ENCODE assay signal across 11 cellular contexts in genomic region chr3:138687236-138687635, GRCh38.
DNase-seq lines count a peak whose midpoint lies in the region; ATAC-seq, FAIRE-seq and TF ChIP-seq lines count a peak whose summit lies in the region.
"Had no signal": no experiment of that assay in that cellular context is flagged by ENCODE, and none has a peak within 500 bp of the region (broad histone marks: within the 10 kb centered on the region; RNA-seq: fewer than 3 reads in every experiment).

No MANE protein-coding gene starts in this region.

- H3K4me1 ChIP-seq in HepG2 (ENCODE audit: insufficient read depth, low read length) (peaks cover 40% of the 10 kb centered on the region), right lobe of liver (peaks cover 0 to 18% (median 6%) of the 10 kb centered on the region in 4 donors), Peyer's patch (no peaks in the 10 kb centered on the region), neural progenitor cell (no peaks in the 10 kb centered on the region)
- H3K4me1 ChIP-seq: esophagus squamous epithelium had no signal

- TF ChIP-seq CTCF in HepG2 (CRISPR knock-in tag; IDR thresholded peaks at IDR 0.05), result no peak
- TF ChIP-seq CTCF in right lobe of liver (IDR thresholded peaks at IDR 0.05), result no peak
- TF ChIP-seq CTCF in Peyer's patch (IDR thresholded peaks at IDR 0.05), result no peak
- no peak for TF ChIP-seq CTCF in neural progenitor cell (IDR thresholded peaks at IDR 0.05)

- no peak for TF ChIP-seq RAD21 in HepG2 (CRISPR knock-in tag; IDR thresholded peaks at IDR 0.05)

- no peak overlapping the region for H3K4me3 ChIP-seq in HepG2 (replicated peaks in 1 of 3; ENCODE audit: insufficient read depth in 1 of 3, low read depth in 2 of 3, low read length in 3 of 3)
- no peak overlapping the region for H3K4me3 ChIP-seq in right lobe of liver
- no peak overlapping the region for H3K4me3 ChIP-seq in Peyer's patch
- H3K4me3 ChIP-seq in neural progenitor cell, result no peak overlapping the region
- H3K4me3 ChIP-seq: esophagus squamous epithelium had no signal

- no peak for TF ChIP-seq POLR2A in HepG2 (IDR thresholded peaks at IDR 0.05; ENCODE audit: insufficient read depth in 1 of 2, low read depth in 2 of 2, low read length in 2 of 2)
- no peak for TF ChIP-seq POLR2A in right lobe of liver (IDR thresholded peaks at IDR 0.05)
- TF ChIP-seq POLR2A in Peyer's patch (IDR thresholded peaks at IDR 0.05), result no peak

- H3K9me3 Mint-ChIP-seq in activated naive CD8-positive, alpha-beta T cell treated with anti-CD3 and anti-CD28 coated beads for 36 hours, result no peaks in the 10 kb centered on the region
- no peaks in the 10 kb centered on the region for H3K9me3 Mint-ChIP-seq in neural progenitor cell

- H3F3A ChIP-seq in neural progenitor cell (ENCODE audit: low read depth), result no peaks in the 10 kb centered on the region

- CTCF ChIA-PET in HepG2 (lab: Yijun Ruan, JAX; ENCODE audit: low intra/inter-chr PET ratio, low total read pairs), result no interaction called here

- H3K36me3 ChIP-seq in HepG2 (replicated peaks in 1 of 2; ENCODE audit: control insufficient read depth in 1 of 2, insufficient read depth in 2 of 2, low read length in 2 of 2) (peaks cover 2 to 29% of the 10 kb centered on the region in 2 experiments; a peak in 3 of 5 replicates), right lobe of liver (peaks cover 0 to 4% (median 0%) of the 10 kb centered on the region in 4 donors), Peyer's patch (peaks cover 0 to 12% (median 0%) of the 10 kb centered on the region in 3 donors), neural progenitor cell (peaks cover 11% of the 10 kb centered on the region)

- H3K9me3 ChIP-seq in HepG2 (ENCODE audit: low read length) (no peaks in the 10 kb centered on the region), right lobe of liver (no peaks in the 10 kb centered on the region), Peyer's patch (no peaks in the 10 kb centered on the region), neural progenitor cell (ENCODE audit: low read depth) (no peaks in the 10 kb centered on the region)
- H3K9me3 ChIP-seq: esophagus squamous epithelium had no signal

- H3K27ac ChIP-seq in HepG2 (ENCODE audit: extremely low read length, insufficient read depth, low read length), result peak overlapping the region; percentile 24
- no peak overlapping the region for H3K27ac ChIP-seq in right lobe of liver
- H3K27ac ChIP-seq in Peyer's patch, result no peak overlapping the region
- no peak overlapping the region for H3K27ac ChIP-seq in neural progenitor cell
- H3K27ac ChIP-seq: esophagus squamous epithelium had no signal

- peak overlapping the region; percentile 14 for H3K4me2 ChIP-seq in HepG2 (ENCODE audit: low read depth, low read length)
- no peak overlapping the region for H3K4me2 ChIP-seq in neural progenitor cell

- H3K4me1 Mint-ChIP-seq in activated naive CD8-positive, alpha-beta T cell treated with anti-CD3 and anti-CD28 coated beads for 36 hours, result peaks cover 10% of the 10 kb centered on the region
- no peaks in the 10 kb centered on the region for H3K4me1 Mint-ChIP-seq in neural progenitor cell

- FAIRE-seq in HepG2 (lab: Jason Lieb, UNC), result no peak

- H3K27me3 ChIP-seq in HepG2 (ENCODE audit: control insufficient read depth in 1 of 2, insufficient read depth in 2 of 2, low read length in 2 of 2) (no peaks in the 10 kb centered on the region), right lobe of liver (no peaks in the 10 kb centered on the region), Peyer's patch (no peaks in the 10 kb centered on the region), neural progenitor cell (no peaks in the 10 kb centered on the region)
- H3K27me3 ChIP-seq: esophagus squamous epithelium had no signal

- no peak for ATAC-seq in HepG2
- ATAC-seq in right lobe of liver, result no peak
- peak; percentile 10 for ATAC-seq in HG03064 (IDR thresholded peaks at IDR 0.05; ENCODE audit: low read depth, unreplicated experiment)
- ATAC-seq: sciatic nerve had no signal

- TF ChIP-seq EP300 in HepG2 (IDR thresholded peaks at IDR 0.05; ENCODE audit: low read depth in 2 of 2, low read length in 2 of 2) (no peak), HepG2 (CRISPR knock-in tag; IDR thresholded peaks at IDR 0.05; ENCODE audit: borderline replicate concordance) (no peak)

- no peak overlapping the region for H3K4me3 Mint-ChIP-seq in activated naive CD8-positive, alpha-beta T cell treated with anti-CD3 and anti-CD28 coated beads for 36 hours
- no peak overlapping the region for H3K4me3 Mint-ChIP-seq in neural progenitor cell

- WGBS in HepG2 (ENCODE audit: low lambda C conversion rate), result 88% methylated on average over 1 of the region's 1 CpG
- 90% methylated on average over 1 of the region's 1 CpG for WGBS in right lobe of liver (ENCODE audit: insufficient coverage, low coverage, low lambda C conversion rate, missing lambda C conversion rate)

- BruUV-seq in HepG2 (replicated peaks; lab: Mats Ljungman, UMichigan), result no TSS peak

- DNase-seq in HepG2 (ENCODE audit: low spot score), result no peak
- no peak for DNase-seq in right lobe of liver
- DNase-seq in activated naive CD8-positive, alpha-beta T cell treated with anti-CD3 and anti-CD28 coated beads for 36 hours, result no peak
- no peak for DNase-seq in Peyer's patch
- DNase-seq in neural progenitor cell (ENCODE audit: low spot score), result no peak
- no peak for DNase-seq in midbrain (lab: John Stamatoyannopoulos, UW)
- no peak for DNase-seq in Ammon's horn (ENCODE audit: low spot score)
- DNase-seq: activated CD4-positive, alpha-beta T cell treated with anti-CD3 and anti-CD28 coated beads, Interleukin-2, amount 50 U/mL, for 1 hour; esophagus squamous epithelium had no signal

- no peaks in the 10 kb centered on the region for H3K27me3 Mint-ChIP-seq in activated naive CD8-positive, alpha-beta T cell treated with anti-CD3 and anti-CD28 coated beads for 36 hours
- no peaks in the 10 kb centered on the region for H3K27me3 Mint-ChIP-seq in neural progenitor cell (ENCODE audit: insufficient read depth, low read depth)

- in situ Hi-C loops in HepG2 (cut with HindIII; ENCODE audit: extremely low pct_ligation_motif_present, low pct_unique_long_range_greater_than_20kb), result loop anchor here (10.0 to 25.0 kb wide), 2 partner anchors 92 to 675 kb away; partner anchors contain the start of gene CEP70

- POLR2A ChIA-PET in HepG2 (lab: Yijun Ruan, JAX), result interaction anchor here (0.8 to 1.7 kb wide), 3 partner anchors 13 to 176 kb away, joined by 3 to 5 read pairs (median 3); no protein-coding TSS in a partner anchor

- intact Hi-C loops in HepG2 (cut with micrococcal nuclease; ENCODE audit: unreplicated experiment), result loop anchor here (5.0 kb wide), 1 partner anchor 95 kb away; the partner anchor contains the start of gene CEP70
- intact Hi-C loops in right lobe of liver (cut with DNase I), result loop anchor here in 1 of 2 donors (5.0 kb wide), 1 partner anchor 230 kb away; no protein-coding TSS in a partner anchor

- H3K9ac ChIP-seq in HepG2 (ENCODE audit: insufficient read depth, low read depth, low read length), result no peak overlapping the region
- no peak overlapping the region for H3K9ac ChIP-seq in neural progenitor cell

- H3K36me3 Mint-ChIP-seq in activated naive CD8-positive, alpha-beta T cell treated with anti-CD3 and anti-CD28 coated beads for 36 hours, result peaks cover 13% of the 10 kb centered on the region
- H3K36me3 Mint-ChIP-seq in neural progenitor cell, result peaks cover 3% of the 10 kb centered on the region

- peaks cover 4% of the 10 kb centered on the region; the same call in 1 of the 2 replicates for H4K20me1 ChIP-seq in HepG2 (ENCODE audit: insufficient read depth, low read length)
- no peaks in the 10 kb centered on the region for H4K20me1 ChIP-seq in neural progenitor cell (ENCODE audit: low read depth)

- no peak overlapping the region for H2AFZ ChIP-seq in HepG2 (ENCODE audit: low read length)
- no peak overlapping the region for H2AFZ ChIP-seq in neural progenitor cell (replicated peaks)

- H3K27ac Mint-ChIP-seq in activated naive CD8-positive, alpha-beta T cell treated with anti-CD3 and anti-CD28 coated beads for 36 hours, result peak overlapping the region; percentile 66
- no peak overlapping the region for H3K27ac Mint-ChIP-seq in neural progenitor cell

- no peaks in the 10 kb centered on the region for H3K79me2 ChIP-seq in HepG2 (ENCODE audit: insufficient read depth, low read length)
- H3K79me2 ChIP-seq in neural progenitor cell (ENCODE audit: low read depth), result no peaks in the 10 kb centered on the region

TF ChIP-seq in HepG2, 621 proteins besides CTCF, POLR2A, EP300 and RAD21 (continues in another document):
- no peak for TF ChIP-seq ZFP36L2 (CRISPR knock-in tag; IDR thresholded peaks at IDR 0.05)
- TF ChIP-seq MAFF (IDR thresholded peaks at IDR 0.05; ENCODE audit: low read depth, low read length), result no peak
- no peak for TF ChIP-seq SRSF9 (IDR thresholded peaks at IDR 0.05; ENCODE audit: borderline replicate concordance, insufficient read depth, low read depth, low read length, poor library complexity, severe bottlenecking)
- TF ChIP-seq DMAP1 (CRISPR knock-in tag; IDR thresholded peaks at IDR 0.05), result no peak
- TF ChIP-seq ZKSCAN8 (CRISPR knock-in tag; IDR thresholded peaks at IDR 0.05; ENCODE audit: borderline replicate concordance), result 0 out of 2 replicates have a peak, but pooled peaks have one; percentile 4
- no peak for TF ChIP-seq ZNF260 (CRISPR knock-in tag; IDR thresholded peaks at IDR 0.05; ENCODE audit: borderline replicate concordance, low read depth)
- TF ChIP-seq ATF4 (CRISPR knock-in tag; IDR thresholded peaks at IDR 0.05), result no peak
- TF ChIP-seq, protein P1, sequence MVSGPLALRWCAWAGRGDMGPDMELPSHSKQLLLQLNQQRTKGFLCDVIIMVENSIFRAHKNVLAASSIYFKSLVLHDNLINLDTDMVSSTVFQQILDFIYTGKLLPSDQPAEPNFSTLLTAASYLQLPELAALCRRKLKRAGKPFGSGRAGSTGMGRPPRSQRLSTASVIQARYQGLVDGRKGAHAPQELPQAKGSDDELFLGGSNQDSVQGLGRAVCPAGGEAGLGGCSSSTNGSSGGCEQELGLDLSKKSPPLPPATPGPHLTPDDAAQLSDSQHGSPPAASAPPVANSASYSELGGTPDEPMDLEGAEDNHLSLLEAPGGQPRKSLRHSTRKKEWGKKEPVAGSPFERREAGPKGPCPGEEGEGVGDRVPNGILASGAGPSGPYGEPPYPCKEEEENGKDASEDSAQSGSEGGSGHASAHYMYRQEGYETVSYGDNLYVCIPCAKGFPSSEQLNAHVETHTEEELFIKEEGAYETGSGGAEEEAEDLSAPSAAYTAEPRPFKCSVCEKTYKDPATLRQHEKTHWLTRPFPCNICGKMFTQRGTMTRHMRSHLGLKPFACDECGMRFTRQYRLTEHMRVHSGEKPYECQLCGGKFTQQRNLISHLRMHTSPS (CRISPR knock-in tag; IDR thresholded peaks at IDR 0.05; ENCODE audit: low read depth), result no peak
- no peak for TF ChIP-seq ZNF234 (CRISPR knock-in tag; conservative IDR thresholded peaks at IDR 0.05)
- no peak for TF ChIP-seq ZNF160 (CRISPR knock-in tag; IDR thresholded peaks at IDR 0.05)
